ENCODE assay signal across 8 cellular contexts in genomic region chr2:179264238-179265081, GRCh38. TPM values are rescaled to one million over a fixed set of nuclear protein-coding genes. Genes with fewer than 3 reads are reported as not detected.
DNase-seq lines count a peak whose midpoint lies in the region; ATAC-seq and TF ChIP-seq lines count a peak whose summit lies in the region.

Gene SESTD1 (minus strand): TSS chr2:179264832. CDS start chr2:179191841, 72,991 bp downstream.

- DNase-seq in NCI-H1105 (lab: John Stamatoyannopoulos, UW) = peak; percentile 47
- DNase-seq in cerebellum (ENCODE audit: low spot score) = peak; percentile 68
- DNase-seq in stimulated activated CD4-positive, alpha-beta T cell treated with anti-CD3 and anti-CD28 coated beads, Interleukin-1b, Interleukin-23, amount 100 ng/mL, for 24 hours (ENCODE audit: low read depth in 4 of 4, low spot score in 1 of 4) = peak in 3 of 4 experiments; percentile 21 to 45 (median 32)
- no peak for DNase-seq in amniotic stem cell (lab: John Stamatoyannopoulos, UW)

- H3K27me3 ChIP-seq in layer of hippocampus (ENCODE audit: control insufficient read depth, insufficient read depth, low read length) = no peaks in the 10 kb centered on the region

- peak; percentile 70 for ATAC-seq in GM18505 (IDR thresholded peaks at IDR 0.05; ENCODE audit: unreplicated experiment)
- ATAC-seq in HG02588 (IDR thresholded peaks at IDR 0.05; ENCODE audit: unreplicated experiment) = peak; percentile 69
- ATAC-seq in activated CD4-positive, CD25-positive, alpha-beta regulatory T cell treated with anti-CD3 and anti-CD28 coated beads, Interleukin-2, amount 50 U/mL, for 24 hours = peak; percentile 71 to 78

- no peak for TF ChIP-seq POLR2A in GM18505 (IDR thresholded peaks at IDR 0.05; ENCODE audit: borderline replicate concordance, extremely low read depth, insufficient read depth, insufficient read length)

- peak within 1 kb of the TSS; percentile 81 for H3K27ac ChIP-seq in layer of hippocampus (ENCODE audit: low read depth, low read length)

RNA-seq across cellular contexts. Expression of gene SESTD1, which starts in this region (rescaled TPM):
- total RNA-seq in cerebellum = 68.3 TPM
